In genomic region chr2:46333912-46334311, GRCh38 we compare ENCODE assay signal across 1 cellular context.
TF ChIP-seq lines count a peak whose summit lies in the region.

No MANE protein-coding gene starts in this region.

TF ChIP-seq in H1, 55 proteins besides CTCF, POLR2A, EP300 and RAD21:
- TF ChIP-seq BACH1 (IDR thresholded peaks at IDR 0.05; ENCODE audit: low read length) (no peak), MAX (IDR thresholded peaks at IDR 0.05) (0 out of 2 replicates have a peak, but pooled peaks have one; percentile 20)
